ENCODE assay signal across 27 cellular contexts in the genomic region with DNA sequence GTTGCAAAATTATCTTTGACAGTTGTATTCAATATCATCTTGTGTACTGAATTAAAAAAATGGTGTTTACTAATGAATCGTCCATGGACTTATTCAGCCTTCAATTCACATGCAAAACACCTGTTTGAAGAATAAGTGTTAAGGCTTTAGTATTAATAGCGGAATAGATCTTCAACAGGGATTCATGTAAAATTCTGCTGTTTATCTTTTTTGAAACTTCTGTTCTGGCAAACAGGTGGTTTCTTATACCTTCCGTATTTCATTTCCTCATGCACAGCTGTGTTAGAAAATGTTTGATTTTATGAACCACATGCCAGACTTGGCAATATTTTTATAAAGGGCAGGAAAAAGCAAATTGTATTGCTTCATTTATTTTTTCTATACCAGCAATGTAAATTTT.
"Had no signal": no experiment of that assay in that cellular context is flagged by ENCODE, and none has a peak within 500 bp of the region (broad histone marks: within the 10 kb centered on the region; RNA-seq: fewer than 3 reads in every experiment).

No MANE protein-coding gene starts in this region.

- H3K27me3 Mint-ChIP-seq: activated naive CD8-positive, alpha-beta T cell treated with anti-CD3 and anti-CD28 coated beads for 36 hours; central memory CD8-positive, alpha-beta T cell; effector memory CD8-positive, alpha-beta T cell; natural killer cell treated with Interleukin-12 subunit alpha and Interleukin-12 subunit beta and Interleukin-15 and Interleukin-18, amount 100 ng/mL, for 72 hours; type B pancreatic cell had no signal

- H3K4me1 ChIP-seq: breast epithelium, colonic mucosa, esophagus squamous epithelium, gastroesophageal sphincter, pancreas, psoas muscle, right atrium auricular region, testis had no signal

- H3K4me3 ChIP-seq: breast epithelium, colonic mucosa, dorsolateral prefrontal cortex, esophagus squamous epithelium, gastroesophageal sphincter, pancreas, psoas muscle, right atrium auricular region, spleen, testis had no signal

- H3K27me3 ChIP-seq: breast epithelium, colonic mucosa, esophagus squamous epithelium, gastroesophageal sphincter, pancreas, right atrium auricular region, spleen, testis had no signal

- H3K9me3 ChIP-seq: breast epithelium, colonic mucosa, esophagus squamous epithelium, gastroesophageal sphincter, pancreas, psoas muscle, right atrium auricular region, spleen, testis had no signal

- H3K27ac ChIP-seq: breast epithelium, colonic mucosa, dorsolateral prefrontal cortex, esophagus squamous epithelium, gastroesophageal sphincter, pancreas, psoas muscle, right atrium auricular region, spleen, testis had no signal

- H3K36me3 ChIP-seq: breast epithelium, colonic mucosa, esophagus squamous epithelium, gastroesophageal sphincter, pancreas, right atrium auricular region, spleen had no signal

- H3K9me3 Mint-ChIP-seq: activated naive CD8-positive, alpha-beta T cell treated with anti-CD3 and anti-CD28 coated beads for 36 hours; activated T-helper 2 cell treated with anti-CD3 and anti-CD28 coated beads, Interferon-gamma antibody, Interleukin-2, Interleukin-4, amounts not matched to agents 10 μg/mL and 5 μg/mL and 100 μg/mL, durations not matched to agents 14 hours and 24 hours and 36 hours; type B pancreatic cell had no signal

- H3K4me1 Mint-ChIP-seq: central memory CD8-positive, alpha-beta T cell had no signal

- H3K36me3 Mint-ChIP-seq: activated naive CD8-positive, alpha-beta T cell treated with anti-CD3 and anti-CD28 coated beads for 36 hours had no signal

- ATAC-seq: activated T-cell treated with anti-CD3 and anti-CD28 coated beads, Interleukin-2, amount 50 U/mL, for 4 hours; effector memory CD8-positive, alpha-beta T cell; gastroesophageal sphincter; left cardiac atrium; natural killer cell treated with Interleukin-12 subunit alpha and Interleukin-12 subunit beta and Interleukin-15 and Interleukin-18, amount 100 ng/mL, for 72 hours; pancreas; psoas muscle had no signal

- H3K4me3 Mint-ChIP-seq: activated naive CD8-positive, alpha-beta T cell treated with anti-CD3 and anti-CD28 coated beads for 36 hours; activated T-cell treated with anti-CD3 and anti-CD28 coated beads, Interleukin-2, amount 50 U/mL, for 4 hours; central memory CD8-positive, alpha-beta T cell; effector memory CD8-positive, alpha-beta T cell; natural killer cell treated with Interleukin-12 subunit alpha and Interleukin-12 subunit beta and Interleukin-15 and Interleukin-18, amount 100 ng/mL, for 72 hours had no signal

- H3K27ac Mint-ChIP-seq: activated naive CD8-positive, alpha-beta T cell treated with anti-CD3 and anti-CD28 coated beads for 36 hours; activated T-helper 2 cell treated with anti-CD3 and anti-CD28 coated beads, Interferon-gamma antibody, Interleukin-2, Interleukin-4, amounts not matched to agents 10 μg/mL and 5 μg/mL and 100 μg/mL, durations not matched to agents 14 hours and 24 hours and 36 hours; effector memory CD8-positive, alpha-beta T cell; natural killer cell treated with Interleukin-12 subunit alpha and Interleukin-12 subunit beta and Interleukin-15 and Interleukin-18, amount 100 ng/mL, for 72 hours; type B pancreatic cell had no signal

- DNase-seq: activated CD4-positive, alpha-beta T cell treated with anti-CD3 and anti-CD28 coated beads for 1 hour; activated CD4-positive, alpha-beta T cell treated with anti-CD3 and anti-CD28 coated beads, Interleukin-2, amount 50 U/mL, for 4 hours; activated CD8-positive, alpha-beta memory T cell treated with anti-CD3 and anti-CD28 coated beads for 24 hours; activated CD8-positive, alpha-beta memory T cell treated with anti-CD3 and anti-CD28 coated beads, Interleukin-2, amount 50 U/mL, for 4 hours; activated naive CD4-positive, alpha-beta T cell; activated naive CD8-positive, alpha-beta T cell treated with anti-CD3 and anti-CD28 coated beads for 36 hours; activated T-cell treated with anti-CD3 and anti-CD28 coated beads, Interleukin-2, amount 50 U/mL, for 4 hours; colonic mucosa; dorsolateral prefrontal cortex; effector memory CD8-positive, alpha-beta T cell; esophagus squamous epithelium; head of caudate nucleus; islet precursor cell; left cardiac atrium; pancreas; psoas muscle; spleen; stimulated activated CD4-positive, alpha-beta T cell treated with anti-CD3 and anti-CD28 coated beads, Interleukin-4, amount 100 ng/mL, for 1 hour; stimulated activated naive CD4-positive, alpha-beta T cell; testis had no signal
